Comparison of ENCODE assay signal across 14 cellular contexts in genomic region chr2:46801731-46802664, GRCh38.
DNase-seq lines count a peak whose midpoint lies in the region; ATAC-seq and TF ChIP-seq lines count a peak whose summit lies in the region.
"Had no signal": no experiment of that assay in that cellular context is flagged by ENCODE, and none has a peak within 500 bp of the region (broad histone marks: within the 10 kb centered on the region; RNA-seq: fewer than 3 reads in every experiment).

No MANE protein-coding gene starts in this region.

- DNase-seq in AG08395 (ENCODE audit: low spot score) (peak; percentile 77), HS-27A (ENCODE audit: low read depth) (peak; percentile 45), mammary epithelial cell (peak; percentile 49), kidney glomerular epithelial cell (lab: John Stamatoyannopoulos, UW) (peak; percentile 19), Kasumi-1 (lab: John Stamatoyannopoulos, UW) (no peak)
- no peak for DNase-seq in stimulated activated CD4-positive, alpha-beta T cell treated with anti-CD3 and anti-CD28 coated beads, Interleukin-4, amount 100 ng/mL, for 4 hours
- DNase-seq: activated CD4-positive, alpha-beta T cell treated with anti-CD3 and anti-CD28 coated beads for 36 hours; hypothalamus; midbrain; NCI-H345; stimulated activated CD4-positive, alpha-beta T cell treated with anti-CD3 and anti-CD28 coated beads, Interleukin-2, amount 100 ng/mL, for 24 hours; stimulated activated naive B cell treated with anti-CD40 and anti-IgM and Interleukin-4, amounts not matched to agents 10 μg/mL and 1 μg/mL and 100 μg/mL, for 72 hours had no signal

- no peak overlapping the region for H3K27ac ChIP-seq in mammary epithelial cell (ENCODE audit: insufficient read depth, low read depth, low read length)

- no peaks in the 10 kb centered on the region for H3K79me2 ChIP-seq in mammary epithelial cell (ENCODE audit: insufficient read depth, low read length)

- CTCF ChIA-PET in mammary epithelial cell (lab: Charles Lee; ENCODE audit: low non-redundant PET) = no interaction called here

- no peak for ATAC-seq in GM18868 (IDR thresholded peaks at IDR 0.05; ENCODE audit: unreplicated experiment)
- no peak for ATAC-seq in GM19463 (IDR thresholded peaks at IDR 0.05; ENCODE audit: unreplicated experiment)
- ATAC-seq: activated CD4-positive, alpha-beta T cell treated with anti-CD3 and anti-CD28 coated beads for 36 hours; stimulated activated naive B cell treated with anti-CD40 and anti-IgM and Interleukin-4, amounts not matched to agents 10 μg/mL and 1 μg/mL and 100 μg/mL, for 72 hours had no signal

- no peaks in the 10 kb centered on the region for H3K36me3 ChIP-seq in mammary epithelial cell (ENCODE audit: insufficient read depth, low read length)

- H3K4me1 ChIP-seq in mammary epithelial cell (ENCODE audit: insufficient read depth, low read length) = peaks cover 56% of the 10 kb centered on the region

- dilution Hi-C loops in mammary epithelial cell (cut with HindIII; ENCODE audit: low sequenced_read_pairs) = no loop called here

- H2AFZ ChIP-seq in mammary epithelial cell (ENCODE audit: low read depth, low read length) = no peak overlapping the region

- in situ Hi-C loops in mammary epithelial cell (cut with MboI; ENCODE audit: low sequenced_read_pairs in 2 of 2) = no loop called here

- BruUV-seq in mammary epithelial cell (replicated peaks; lab: Mats Ljungman, UMichigan) = no TSS peak

- H3K9ac ChIP-seq in mammary epithelial cell (ENCODE audit: insufficient read depth, low read length) = no peak overlapping the region

- WGBS in mammary epithelial cell (ENCODE audit: low coverage, missing lambda C conversion rate) = 28% methylated on average over 13 of the region's 13 CpGs

- H3K27me3 ChIP-seq in mammary epithelial cell (ENCODE audit: insufficient read depth, low read length) = no peaks in the 10 kb centered on the region

- TF ChIP-seq CTCF in mammary epithelial cell (conservative IDR thresholded peaks at IDR 0.05 in 1 of 2, IDR thresholded peaks at IDR 0.05 in 1 of 2; ENCODE audit: extremely low read depth in 1 of 2, insufficient read depth in 1 of 2, low read depth in 1 of 2, low read length in 2 of 2) = no peak

- H3K4me3 ChIP-seq in mammary epithelial cell (replicated peaks in 1 of 3; ENCODE audit: insufficient read depth in 1 of 3, low read depth in 2 of 3, low read length in 3 of 3) = no peak overlapping the region

- H4K20me1 ChIP-seq in mammary epithelial cell (ENCODE audit: insufficient read depth, low read length) = no peaks in the 10 kb centered on the region

- peak overlapping the region; percentile 34 for H3K4me2 ChIP-seq in mammary epithelial cell (ENCODE audit: insufficient read depth, low read depth, low read length)

- intact Hi-C loops in mammary epithelial cell (cut with micrococcal nuclease) = loop anchor here (5.0 kb wide), 1 partner anchor 55 kb away; no protein-coding TSS in a partner anchor

- H3K9me3 ChIP-seq in mammary epithelial cell (replicated peaks; ENCODE audit: insufficient read depth, low read length) = no peaks in the 10 kb centered on the region

Comparison
In these comparisons a context has a peak if more than half of its experiments do, and no peak if none do; other contexts are left out.
1. DNase-seq: peak in AG08395 (single experiment), HS-27A (single experiment), mammary epithelial cell (single experiment) and kidney glomerular epithelial cell (single experiment); none in stimulated activated CD4-positive, alpha-beta T cell treated with anti-CD3 and anti-CD28 coated beads, Interleukin-4, amount 100 ng/mL, for 4 hours (0 of 2) and Kasumi-1 (0 of 2).